21 cellular contexts compared by ENCODE assay signal in genomic region chr7:42893341-42894242, GRCh38. TPM values are rescaled to one million over a fixed set of nuclear protein-coding genes. Genes with fewer than 3 reads are reported as not detected.
DNase-seq lines count a peak whose midpoint lies in the region; ATAC-seq and TF ChIP-seq lines count a peak whose summit lies in the region.
"Had no signal": no experiment of that assay in that cellular context is flagged by ENCODE, and none has a peak within 500 bp of the region (broad histone marks: within the 10 kb centered on the region; RNA-seq: fewer than 3 reads in every experiment).

No MANE protein-coding gene starts in this region.

- peak overlapping the region; percentile 24 for H3K27ac Mint-ChIP-seq in dendritic cell treated with granulocyte-macrophage colony-stimulating factor and Interleukin-4, amounts not matched to agents 40 ng/mL and 50 ng/mL, for 4 days
- H3K27ac Mint-ChIP-seq: activated CD4-positive, alpha-beta memory T cell treated with anti-CD3 and anti-CD28 coated beads, Interleukin-2, amount 10 ng/mL, durations not matched to agents 7 days and 5 days; CD8-positive, alpha-beta T cell; nephron progenitor cell; T-cell had no signal

- H3K4me3 ChIP-seq in HUES48 (ENCODE audit: low read depth, low read length) (no peak overlapping the region), left ventricle myocardium inferior (no peak overlapping the region)
- H3K4me3 ChIP-seq: tibial nerve had no signal

- no peaks in the 10 kb centered on the region for H3K36me3 ChIP-seq in HUES48 (ENCODE audit: control insufficient read depth, insufficient read depth, low read length)
- H3K36me3 ChIP-seq in left ventricle myocardium inferior, result no peaks in the 10 kb centered on the region
- H3K36me3 ChIP-seq: tibial nerve had no signal

- intact Hi-C loops in dendritic cell treated with granulocyte-macrophage colony-stimulating factor and Interleukin-4, amounts not matched to agents 40 ng/mL and 50 ng/mL, for 4 days (cut with micrococcal nuclease), result no loop called here
- intact Hi-C loops in left ventricle myocardium inferior (cut with micrococcal nuclease), result no loop called here

- H3K9me3 ChIP-seq in HUES48 (ENCODE audit: control insufficient read depth, insufficient read depth, low read length), result no peaks in the 10 kb centered on the region; the same call in 1 of the 2 replicates
- H3K9me3 ChIP-seq in left ventricle myocardium inferior (replicated peaks), result peaks cover 4% of the 10 kb centered on the region

- H3K9me3 Mint-ChIP-seq in dendritic cell treated with granulocyte-macrophage colony-stimulating factor and Interleukin-4, amounts not matched to agents 40 ng/mL and 50 ng/mL, for 4 days, result peaks cover 25% of the 10 kb centered on the region

- H3K4me1 ChIP-seq in HUES48 (ENCODE audit: control insufficient read depth, insufficient read depth, low read length) (peaks cover 12% of the 10 kb centered on the region), left ventricle myocardium inferior (peaks cover 12% of the 10 kb centered on the region)

- H3K27me3 Mint-ChIP-seq in dendritic cell treated with granulocyte-macrophage colony-stimulating factor and Interleukin-4, amounts not matched to agents 40 ng/mL and 50 ng/mL, for 4 days, result no peaks in the 10 kb centered on the region

- DNase-seq in DMS53 treated with DMSO at 0.1 percent for 48 hours (lab: John Stamatoyannopoulos, UW; ENCODE audit: unreplicated experiment) (peak; percentile 50), NCI-H345 (lab: John Stamatoyannopoulos, UW) (peak; percentile 85), left ventricle myocardium inferior (no peak), HK-2 (ENCODE audit: unreplicated experiment) (no peak), NOMO-1 treated with dmso at 0.1 percent for 144 hours (lab: John Stamatoyannopoulos, UW; ENCODE audit: unreplicated experiment) (no peak)
- DNase-seq: activated CD4-positive, alpha-beta memory T cell treated with anti-CD3 and anti-CD28 coated beads, Interleukin-2, amount 10 ng/mL, durations not matched to agents 7 days and 5 days; activated naive CD4-positive, alpha-beta T cell; amygdala; caudate nucleus; CD8-positive, alpha-beta T cell; midbrain; NCI-H2171 treated with DMSO at 0.1 percent for 48 hours; nephron progenitor cell; stimulated activated CD4-positive, alpha-beta T cell treated with anti-CD3 and anti-CD28 coated beads, Interleukin-2, amount 100 ng/mL, for 24 hours; stimulated activated naive CD8-positive, alpha-beta T cell treated with anti-CD3 and anti-CD28 coated beads, Interleukin-15, Interleukin-2, amounts not matched to agents 100 U/mL and 50 U/mL, for 24 hours; T-cell had no signal

- no peak for TF ChIP-seq CTCF in left ventricle myocardium inferior (IDR thresholded peaks at IDR 0.05; ENCODE audit: borderline replicate concordance)

- H3K4me3 Mint-ChIP-seq in dendritic cell treated with granulocyte-macrophage colony-stimulating factor and Interleukin-4, amounts not matched to agents 40 ng/mL and 50 ng/mL, for 4 days, result no peak overlapping the region
- H3K4me3 Mint-ChIP-seq: activated CD4-positive, alpha-beta memory T cell treated with anti-CD3 and anti-CD28 coated beads, Interleukin-2, amount 10 ng/mL, durations not matched to agents 7 days and 5 days; CD8-positive, alpha-beta T cell; nephron progenitor cell; T-cell had no signal

- ATAC-seq in GM21529 (IDR thresholded peaks at IDR 0.05; ENCODE audit: unreplicated experiment), result no peak
- ATAC-seq: CD8-positive, alpha-beta T cell; stimulated activated naive CD8-positive, alpha-beta T cell treated with anti-CD3 and anti-CD28 coated beads, Interleukin-15, Interleukin-2, amounts not matched to agents 100 U/mL and 50 U/mL, for 24 hours; T-cell had no signal

- no peak overlapping the region for H3K9ac ChIP-seq in HUES48 (ENCODE audit: low read depth, low read length)

- H3K27me3 ChIP-seq in HUES48 (ENCODE audit: control insufficient read depth, insufficient read depth, low read length), result no peaks in the 10 kb centered on the region
- H3K27me3 ChIP-seq in left ventricle myocardium inferior (ENCODE audit: low read depth), result no peaks in the 10 kb centered on the region
- H3K27me3 ChIP-seq: tibial nerve had no signal

- H3K27ac ChIP-seq in HUES48 (ENCODE audit: low read depth, low read length) (peak overlapping the region; percentile 80), left ventricle myocardium inferior (replicated peaks) (no peak overlapping the region)
- H3K27ac ChIP-seq: tibial nerve, VCaP had no signal

- H3K4me1 Mint-ChIP-seq in dendritic cell treated with granulocyte-macrophage colony-stimulating factor and Interleukin-4, amounts not matched to agents 40 ng/mL and 50 ng/mL, for 4 days (ENCODE audit: low read depth), result peaks cover 17% of the 10 kb centered on the region

- peaks cover 11% of the 10 kb centered on the region for H3K36me3 Mint-ChIP-seq in dendritic cell treated with granulocyte-macrophage colony-stimulating factor and Interleukin-4, amounts not matched to agents 40 ng/mL and 50 ng/mL, for 4 days (ENCODE audit: low read depth)

RNA-seq across cellular contexts. Expression of gene C7orf25, which starts 18.3 kb away (rescaled TPM):
- total RNA-seq in left ventricle myocardium inferior, result 4.9 TPM

RNA-seq across cellular contexts. Expression of gene PSMA2, which starts 38.4 kb away (rescaled TPM):
- total RNA-seq in left ventricle myocardium inferior, result 77.7 TPM

RNA-seq across cellular contexts. Expression of gene MRPL32, which starts 38.6 kb away (rescaled TPM):
- 65.5 TPM for total RNA-seq in left ventricle myocardium inferior

Comparison
In these comparisons a context has a peak if more than half of its experiments do, and no peak if none do; other contexts are left out.
1. DNase-seq: peak in DMS53 treated with DMSO at 0.1 percent for 48 hours (single experiment) and NCI-H345 (single experiment); none in left ventricle myocardium inferior (single experiment), HK-2 (single experiment) and NOMO-1 treated with dmso at 0.1 percent for 144 hours (single experiment).